Comparison of ENCODE assay signal across 29 cellular contexts in the genomic region with DNA sequence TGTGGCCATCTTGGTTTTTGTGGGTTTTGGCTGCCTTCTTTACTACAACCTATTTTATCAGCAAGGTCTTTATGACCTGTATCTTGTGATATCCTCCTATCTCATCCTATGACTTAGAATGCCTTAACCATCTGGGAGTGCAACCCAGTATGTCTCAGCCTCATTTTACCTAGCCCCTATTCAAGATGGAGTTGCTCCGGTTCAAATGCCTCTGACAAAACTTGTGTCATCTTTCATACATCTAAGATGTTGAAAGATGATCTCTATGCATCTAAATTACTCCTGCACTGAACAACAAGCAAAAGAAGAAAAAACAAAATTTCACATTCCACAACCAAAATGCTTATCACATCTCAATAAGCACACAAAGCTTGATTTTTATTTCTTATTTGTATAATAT.
"Had no signal": no experiment of that assay in that cellular context is flagged by ENCODE, and none has a peak within 500 bp of the region (broad histone marks: within the 10 kb centered on the region; RNA-seq: fewer than 3 reads in every experiment).

No MANE protein-coding gene starts in this region.

- H3K27me3 Mint-ChIP-seq: stimulated activated naive CD8-positive, alpha-beta T cell treated with anti-CD3 and anti-CD28 coated beads, Interleukin-15, amount 100 ng/mL, for 72 hours had no signal

- H3K27ac ChIP-seq: stomach, suprapubic skin, testis, thoracic aorta, thyroid gland, tibial artery, tibial nerve, transverse colon, upper lobe of left lung, upper lobe of right lung, uterus, vagina had no signal

- H3K4me3 Mint-ChIP-seq: stimulated activated effector memory CD8-positive, alpha-beta T cell treated with anti-CD3 and anti-CD28 coated beads, Interleukin-12 subunit alpha, Interleukin-12 subunit beta, amount 100 ng/mL, for 72 hours; stimulated activated naive B cell treated with anti-CD40 and anti-IgM and Interleukin-4, amounts not matched to agents 10 μg/mL and 1 μg/mL and 100 μg/mL, for 72 hours; stimulated activated naive CD8-positive, alpha-beta T cell treated with anti-CD3 and anti-CD28 coated beads, Interleukin-15, amount 100 ng/mL, for 72 hours; stimulated activated naive CD8-positive, alpha-beta T cell treated with anti-CD3 and anti-CD28 coated beads, Interleukin-15, Interleukin-2, amounts not matched to agents 100 ng/mL and 50 ng/mL, for 24 hours; type B pancreatic cell had no signal

- FAIRE-seq: urothelium cell line had no signal

- ATAC-seq: stimulated activated effector memory CD8-positive, alpha-beta T cell treated with anti-CD3 and anti-CD28 coated beads, Interleukin-12 subunit alpha, Interleukin-12 subunit beta, amount 100 ng/mL, for 72 hours; stimulated activated memory B cell treated with anti-CD40 and anti-IgM and Interleukin-4, amounts not matched to agents 10 μg/mL and 1 μg/mL and 100 μg/mL, for 72 hours; stimulated activated naive B cell treated with anti-CD40 and anti-IgM and Interleukin-4, amounts not matched to agents 10 μg/mL and 1 μg/mL and 100 μg/mL, for 72 hours; stimulated activated naive CD8-positive, alpha-beta T cell treated with anti-CD3 and anti-CD28 coated beads, Interleukin-15, amount 100 ng/mL, for 72 hours; stimulated activated naive CD8-positive, alpha-beta T cell treated with anti-CD3 and anti-CD28 coated beads, Interleukin-15, Interleukin-2, amounts not matched to agents 100 U/mL and 50 U/mL, for 24 hours; upper lobe of right lung had no signal

- H3K36me3 ChIP-seq: stomach, suprapubic skin, thoracic aorta, thyroid gland, tibial artery, tibial nerve, transverse colon, upper lobe of left lung, upper lobe of right lung, uterus, vagina had no signal

- H3K36me3 Mint-ChIP-seq: stimulated activated effector memory CD8-positive, alpha-beta T cell treated with anti-CD3 and anti-CD28 coated beads, Interleukin-12 subunit alpha, Interleukin-12 subunit beta, amount 100 ng/mL, for 72 hours; type B pancreatic cell had no signal

- H3K9me3 Mint-ChIP-seq: stimulated activated effector memory CD8-positive, alpha-beta T cell treated with anti-CD3 and anti-CD28 coated beads, Interleukin-12 subunit alpha, Interleukin-12 subunit beta, amount 100 ng/mL, for 72 hours; type B pancreatic cell had no signal

- H3K9me3 ChIP-seq: suprapubic skin, testis, thoracic aorta, thyroid gland, transverse colon, upper lobe of left lung, upper lobe of right lung, uterus, vagina had no signal

- H3K4me1 Mint-ChIP-seq: stimulated activated effector memory CD8-positive, alpha-beta T cell treated with anti-CD3 and anti-CD28 coated beads, Interleukin-12 subunit alpha, Interleukin-12 subunit beta, amount 100 ng/mL, for 72 hours; stimulated activated naive CD8-positive, alpha-beta T cell treated with anti-CD3 and anti-CD28 coated beads, Interleukin-15, amount 100 ng/mL, for 72 hours had no signal

- H3K27ac Mint-ChIP-seq: stimulated activated effector memory CD8-positive, alpha-beta T cell treated with anti-CD3 and anti-CD28 coated beads, Interleukin-12 subunit alpha, Interleukin-12 subunit beta, amount 100 ng/mL, for 72 hours; stimulated activated naive B cell treated with anti-CD40 and anti-IgM and Interleukin-4, amounts not matched to agents 10 μg/mL and 1 μg/mL and 100 μg/mL, for 72 hours; stimulated activated naive CD8-positive, alpha-beta T cell treated with anti-CD3 and anti-CD28 coated beads, Interleukin-15, amount 100 ng/mL, for 72 hours; stimulated activated naive CD8-positive, alpha-beta T cell treated with anti-CD3 and anti-CD28 coated beads, Interleukin-15, Interleukin-2, amounts not matched to agents 100 ng/mL and 50 ng/mL, for 24 hours; type B pancreatic cell had no signal

- H3K27me3 ChIP-seq: stomach, suprapubic skin, testis, thyroid gland, tibial artery, tibial nerve, transverse colon, upper lobe of left lung, upper lobe of right lung, uterus, vagina had no signal

- H3K4me3 ChIP-seq: stomach, suprapubic skin, testis, thoracic aorta, thyroid gland, tibial artery, tibial nerve, transverse colon, upper lobe of left lung, upper lobe of right lung, uterus, vagina had no signal

- DNase-seq: stimulated activated CD4-positive, alpha-beta T cell treated with anti-CD3 and anti-CD28 coated beads, Interleukin-2, amount 100 ng/mL, for 48 hours; stimulated activated CD4-positive, alpha-beta T cell treated with anti-CD3 and anti-CD28 coated beads, Interleukin-4, amount 100 ng/mL, for 1 hour; stimulated activated CD4-positive, alpha-beta T cell treated with anti-CD3 and anti-CD28 coated beads, Interleukin-4, amount 100 ng/mL, for 24 hours; stimulated activated CD4-positive, alpha-beta T cell treated with anti-CD3 and anti-CD28 coated beads, Interleukin-4, amount 100 ng/mL, for 4 hours; stimulated activated CD8-positive, alpha-beta memory T cell treated with anti-CD3 and anti-CD28 coated beads, Interleukin-4, amount 100 ng/mL, for 48 hours; stimulated activated naive B cell treated with anti-CD40 and anti-IgM and Interleukin-4, amounts not matched to agents 10 μg/mL and 1 μg/mL and 100 μg/mL, for 72 hours; stimulated activated naive CD4-positive, alpha-beta T cell; stimulated activated naive CD4-positive, alpha-beta T cell treated with Interleukin-2 at 50 U/mL for 16 hours; stimulated activated naive CD8-positive, alpha-beta T cell treated with anti-CD3 and anti-CD28 coated beads, Interleukin-15, amount 100 ng/mL, for 72 hours; stimulated activated naive CD8-positive, alpha-beta T cell treated with anti-CD3 and anti-CD28 coated beads, Interleukin-15, Interleukin-2, amounts not matched to agents 100 U/mL and 50 U/mL, for 24 hours; stomach; substantia nigra; testis; thyroid gland; tibial artery; transverse colon; trophoblast cell; upper lobe of left lung; upper lobe of right lung; uterus had no signal

- H3K4me1 ChIP-seq: stomach, suprapubic skin, testis, thyroid gland, tibial nerve, transverse colon, upper lobe of left lung, upper lobe of right lung, uterus, vagina had no signal
